8 cellular contexts compared by ENCODE assay signal in genomic region chr22:19854778-19855503, GRCh38. TPM values are rescaled to one million over a fixed set of nuclear protein-coding genes. Genes with fewer than 3 reads are reported as not detected.
DNase-seq lines count a peak whose midpoint lies in the region; ATAC-seq and TF ChIP-seq lines count a peak whose summit lies in the region.

Gene GNB1L, minus strand, starts transcription at chr22:19854874. Its CDS starts 33,519 bp downstream, at chr22:19821355.
Gene RTL10, minus strand, starts transcription at chr22:19854874. Its CDS starts 2,613 bp downstream, at chr22:19852261.

- H3K27ac ChIP-seq in SK-N-SH (ENCODE audit: low read depth in 2 of 2, low read length in 1 of 2) (peak within 1 kb of the TSS; percentile 84 to 91), testis (peak within 1 kb of the TSS; percentile 95 to 96)

- peaks cover 23% of the 10 kb centered on the region; the same call in 1 of the 2 replicates for H4K20me1 ChIP-seq in SK-N-SH (ENCODE audit: insufficient read depth)

- TF ChIP-seq CTCF in GM12864 (IDR thresholded peaks at IDR 0.05; ENCODE audit: low read depth, low read length, missing control alignments) (no peak), SK-N-SH (IDR thresholded peaks at IDR 0.05) (no peak), omental fat pad (IDR thresholded peaks at IDR 0.05) (no peak), testis (IDR thresholded peaks at IDR 0.05) (no peak)

- ATAC-seq in HG02610 (IDR thresholded peaks at IDR 0.05; ENCODE audit: unreplicated experiment): peak; percentile 79
- ATAC-seq in omental fat pad (ENCODE audit: low FRiP score): peak; percentile 96

- no peaks in the 10 kb centered on the region for H3K27me3 Mint-ChIP-seq in activated naive CD4-positive, alpha-beta T cell treated with anti-CD3 and anti-CD28 coated beads, Interleukin-2, amount 50 U/mL, for 24 hours

- H3K27ac Mint-ChIP-seq in activated naive CD4-positive, alpha-beta T cell treated with anti-CD3 and anti-CD28 coated beads, Interleukin-2, amount 50 U/mL, for 24 hours: peak within 1 kb of the TSS; percentile 93

- H3K27me3 ChIP-seq in SK-N-SH (ENCODE audit: insufficient read depth): no peaks in the 10 kb centered on the region
- H3K27me3 ChIP-seq in testis: no peaks in the 10 kb centered on the region

- H3K9me2 ChIP-seq in SK-N-SH: no peaks in the 10 kb centered on the region

- H3K4me1 Mint-ChIP-seq in activated naive CD4-positive, alpha-beta T cell treated with anti-CD3 and anti-CD28 coated beads, Interleukin-2, amount 50 U/mL, for 24 hours: peaks cover 65% of the 10 kb centered on the region

- peak within 1 kb of the TSS; percentile 96 for H3K4me2 ChIP-seq in SK-N-SH

- WGBS in SK-N-SH (ENCODE audit: low lambda C conversion rate): 0% methylated on average over 7 of the region's 81 CpGs
- WGBS in testis, 2 donors: 0 to 1% methylated on average over 4 to 55 of the region's 81 CpGs

- POLR2A ChIA-PET in SK-N-SH (lab: Yijun Ruan, JAX): interaction anchor here (0.6 to 1.9 kb wide), 4 partner anchors 10 to 50 kb away, joined by 3 to 8 read pairs (median 3); no protein-coding TSS in a partner anchor

- H3K4me3 Mint-ChIP-seq in activated naive CD4-positive, alpha-beta T cell treated with anti-CD3 and anti-CD28 coated beads, Interleukin-2, amount 50 U/mL, for 24 hours: peak within 1 kb of the TSS; percentile 97

- H3F3A ChIP-seq in SK-N-SH (replicated peaks; ENCODE audit: insufficient read depth): peaks cover 10% of the 10 kb centered on the region

- H3K36me3 ChIP-seq in SK-N-SH (replicated peaks in 1 of 2; ENCODE audit: control insufficient read depth in 1 of 2, insufficient read depth in 2 of 2, low read length in 1 of 2): peaks cover 19 to 20% of the 10 kb centered on the region in 2 experiments
- H3K36me3 ChIP-seq in testis (ENCODE audit: low read depth, missing control alignments): no peaks in the 10 kb centered on the region

- H3K9ac ChIP-seq in SK-N-SH: peak within 1 kb of the TSS; percentile 93

- TF ChIP-seq POLR2A in testis (IDR thresholded peaks at IDR 0.05): peak; percentile 18

- H3K36me3 Mint-ChIP-seq in activated naive CD4-positive, alpha-beta T cell treated with anti-CD3 and anti-CD28 coated beads, Interleukin-2, amount 50 U/mL, for 24 hours: peaks cover 3% of the 10 kb centered on the region

- intact Hi-C loops in testis (cut with DNase I; ENCODE audit: low total_unique reads): no loop called here

- peak within 1 kb of the TSS; percentile 99 for H3K4me3 ChIP-seq in GM12864 (ENCODE audit: low read depth, low read length)
- peak within 1 kb of the TSS; percentile 92 to 96 for H3K4me3 ChIP-seq in SK-N-SH (ENCODE audit: low read depth in 2 of 2, low read length in 1 of 2)
- H3K4me3 ChIP-seq in testis: peak within 1 kb of the TSS; percentile 67 to 90

- peak within 1 kb of the TSS; percentile 79 for H2AFZ ChIP-seq in SK-N-SH (ENCODE audit: low read depth)

- TF ChIP-seq EP300 in SK-N-SH (IDR thresholded peaks at IDR 0.05; ENCODE audit: borderline replicate concordance in 1 of 2, low read depth in 1 of 2, low read length in 1 of 2): no peak

- H3K79me2 ChIP-seq in SK-N-SH (ENCODE audit: insufficient read depth): peaks cover 70% of the 10 kb centered on the region

- no peaks in the 10 kb centered on the region for H3K9me3 Mint-ChIP-seq in activated naive CD4-positive, alpha-beta T cell treated with anti-CD3 and anti-CD28 coated beads, Interleukin-2, amount 50 U/mL, for 24 hours

- H3K9me3 ChIP-seq in SK-N-SH: no peaks in the 10 kb centered on the region
- no peaks in the 10 kb centered on the region for H3K9me3 ChIP-seq in testis

- peak; percentile 25; the same call in 1 of the 2 replicates for TF ChIP-seq RAD21 in SK-N-SH (IDR thresholded peaks at IDR 0.05; ENCODE audit: low read length)

- DNase-seq in GM12864 (ENCODE audit: low read depth): peak; percentile 89
- peak; percentile 97 for DNase-seq in NCI-H1092 (lab: John Stamatoyannopoulos, UW)
- DNase-seq in SK-N-SH: peak; percentile 98
- peak; percentile 95 for DNase-seq in glomerular visceral epithelial cell (ENCODE audit: extremely low spot score)
- DNase-seq in omental fat pad (ENCODE audit: low spot score): peak; percentile 79
- DNase-seq in testis: peak; percentile 97

- peaks cover 9 to 24% of the 10 kb centered on the region in 2 experiments; a peak in 3 of 4 replicates for H3K4me1 ChIP-seq in SK-N-SH (ENCODE audit: control insufficient read depth in 1 of 2, insufficient read depth in 2 of 2, low read depth in 1 of 2, low read length in 1 of 2)
- peaks cover 20% of the 10 kb centered on the region for H3K4me1 ChIP-seq in testis

- CTCF ChIA-PET in SK-N-SH (lab: Yijun Ruan, JAX): interaction anchor here (0.8 to 2.8 kb wide), 8 partner anchors 10 to 124 kb away, joined by 3 to 22 read pairs (median 4); no protein-coding TSS in a partner anchor

TF ChIP-seq in SK-N-SH, 30 proteins besides CTCF, POLR2A, EP300 and RAD21 (continues in another document):
- TF ChIP-seq FOXJ3 (CRISPR knock-in tag; IDR thresholded peaks at IDR 0.05): no peak; the same call in 1 of the 2 replicates
- no peak for TF ChIP-seq PBX3 (IDR thresholded peaks at IDR 0.05)
- TF ChIP-seq MEF2A (IDR thresholded peaks at IDR 0.05; ENCODE audit: borderline replicate concordance, low read depth): no peak
- no peak for TF ChIP-seq EZH2phosphoT487 (IDR thresholded peaks at IDR 0.05; ENCODE audit: borderline replicate concordance, low read depth)
- peak; percentile 70; the same call in 1 of the 2 replicates for TF ChIP-seq SIN3A (IDR thresholded peaks at IDR 0.05; ENCODE audit: borderline replicate concordance, low read depth, low read length)
- peak; percentile 84 for TF ChIP-seq MXI1 (IDR thresholded peaks at IDR 0.05; ENCODE audit: low read depth, low read length)
- TF ChIP-seq NFIC (IDR thresholded peaks at IDR 0.05; ENCODE audit: borderline replicate concordance): no peak
- TF ChIP-seq REST (IDR thresholded peaks at IDR 0.05; ENCODE audit: low read depth, low read length): no peak
- no peak for TF ChIP-seq JUND (IDR thresholded peaks at IDR 0.05)
- TF ChIP-seq TAF1 (IDR thresholded peaks at IDR 0.05; ENCODE audit: borderline replicate concordance, low read depth, low read length): peak; percentile 90
- no peak; the same call in 1 of the 2 replicates for TF ChIP-seq USF1 (IDR thresholded peaks at IDR 0.05; ENCODE audit: borderline replicate concordance, low read depth)
- no peak for TF ChIP-seq YY1 (IDR thresholded peaks at IDR 0.05; ENCODE audit: low read depth)
- no peak for TF ChIP-seq RFX5 (IDR thresholded peaks at IDR 0.05; ENCODE audit: low read length)
- no peak for TF ChIP-seq TEAD4 (IDR thresholded peaks at IDR 0.05; ENCODE audit: borderline replicate concordance, insufficient read depth)
- TF ChIP-seq FOXM1 (IDR thresholded peaks at IDR 0.05; ENCODE audit: low read depth): no peak

RNA-seq across cellular contexts. Expression of gene GNB1L, which starts in this region (rescaled TPM):
- 3.2 and 5.9 TPM in 2 replicates for polyA plus RNA-seq in SK-N-SH (2012; rRNA removed)
- 2.0 and 4.8 TPM in 2 replicates for polyA plus RNA-seq in SK-N-SH (2012; cell fraction: cytosol; rRNA removed)
- polyA plus RNA-seq in SK-N-SH (2012; cell fraction: nucleus; rRNA removed): 7.7 and 10.0 TPM in 2 replicates
- 1 to 10 TPM; 4.3 to 7.6 (median 6.1) TPM for total RNA-seq in omental fat pad
- 1 to 10 TPM; 5.5 to 6.9 TPM for total RNA-seq in testis
- 6.0 TPM for polyA plus RNA-seq in testis (ENCODE audit: insufficient read depth, low read depth, low replicate concordance)

RNA-seq across cellular contexts. Expression of gene RTL10, which starts in this region (rescaled TPM):
- polyA plus RNA-seq in SK-N-SH (2012; rRNA removed) (7.8 and 8.0 TPM in 2 replicates), testis (ENCODE audit: insufficient read depth, low read depth, low replicate concordance) (10.9 TPM)
- 3.0 and 4.0 TPM in 2 replicates for polyA plus RNA-seq in SK-N-SH (2012; cell fraction: cytosol; rRNA removed)
- polyA plus RNA-seq in SK-N-SH (2012; cell fraction: nucleus; rRNA removed): 23.0 and 24.3 TPM in 2 replicates
- total RNA-seq in omental fat pad (10 to 100 TPM in 3 of 4 donors, 1 to 10 TPM in 1; 7.6 to 12.6 (median 10.4) TPM), testis (10 to 100 TPM; 11.0 to 14.7 TPM)

Comparison
In these comparisons a context has a peak if more than half of its experiments do, and no peak if none do; other contexts are left out.
1. Peak in every context shown above with its lines: DNase-seq, ATAC-seq, H3K4me3 ChIP-seq and H3K27ac ChIP-seq.